Comparison of ENCODE assay signal across 1 cellular context in genomic region chr12:31682136-31682962, GRCh38.
TF ChIP-seq lines count a peak whose summit lies in the region.

No MANE protein-coding gene starts in this region.

TF ChIP-seq in K562, 482 proteins besides CTCF, POLR2A, EP300 and RAD21 (continued from another document and continues in another):
- TF ChIP-seq PRDM10 (IDR thresholded peaks at IDR 0.05; ENCODE audit: partially characterized antibody) (peak; percentile 31), STAG1 (CRISPR knock-in tag; IDR thresholded peaks at IDR 0.05; ENCODE audit: borderline replicate concordance) (peak; percentile 76; the same call in 1 of the 2 replicates), FOXA3 (CRISPR knock-in tag; conservative IDR thresholded peaks at IDR 0.05 in 1 of 2, IDR thresholded peaks at IDR 0.05 in 1 of 2) (no peak), ZNF280B (CRISPR knock-in tag; IDR thresholded peaks at IDR 0.05) (0 out of 2 replicates have a peak, but pooled peaks have one; percentile 58), BRD9 (IDR thresholded peaks at IDR 0.05; ENCODE audit: low read depth, partially characterized antibody) (no peak), FOXM1 (IDR thresholded peaks at IDR 0.05; ENCODE audit: low read depth) (peak; percentile 26; the same call in 1 of the 2 replicates), FOXM1 (CRISPR knock-in tag; IDR thresholded peaks at IDR 0.05; ENCODE audit: low read depth) (no peak), CTBP1 (IDR thresholded peaks at IDR 0.05; ENCODE audit: borderline replicate concordance) (peak; percentile 60; the same call in 1 of the 2 replicates), TEAD4 (IDR thresholded peaks at IDR 0.05; ENCODE audit: low read length) (peak; percentile 32; the same call in 1 of the 2 replicates), TEAD4 (CRISPR knock-in tag; IDR thresholded peaks at IDR 0.05; ENCODE audit: borderline replicate concordance) (no peak), RB1 (IDR thresholded peaks at IDR 0.05; ENCODE audit: low read depth) (peak; percentile 67; the same call in 1 of the 2 replicates), ZFP36 (IDR thresholded peaks at IDR 0.05; ENCODE audit: low read depth, low read length, partially characterized antibody) (peak; percentile 28), XRCC5 (IDR thresholded peaks at IDR 0.05; ENCODE audit: low read depth, low read length) (no peak), PKNOX1 (IDR thresholded peaks at IDR 0.05) (peak; percentile 41; the same call in 1 of the 2 replicates), ZNF592 (IDR thresholded peaks at IDR 0.05) (0 out of 2 replicates have a peak, but pooled peaks have one; percentile 31), CC2D1A (IDR thresholded peaks at IDR 0.05) (peak; percentile 81; the same call in 1 of the 2 replicates), ARID2 (IDR thresholded peaks at IDR 0.05) (peak; percentile 88), MLLT1 (IDR thresholded peaks at IDR 0.05) (peak in 1 of 2 experiments; percentile 61; a peak in 1 of 4 replicates), DEAF1 (CRISPR knock-in tag; IDR thresholded peaks at IDR 0.05) (peak; percentile 95), MITF (IDR thresholded peaks at IDR 0.05) (no peak), ZNF445 (CRISPR knock-in tag; IDR thresholded peaks at IDR 0.05; ENCODE audit: low read depth) (peak; percentile 59; the same call in 1 of the 2 replicates), HDAC6 (IDR thresholded peaks at IDR 0.05; ENCODE audit: low read depth, low read length) (no peak), VEZF1 (CRISPR knock-in tag; IDR thresholded peaks at IDR 0.05) (peak; percentile 43; the same call in 1 of the 2 replicates), SP2 (IDR thresholded peaks at IDR 0.05; ENCODE audit: extremely low read depth, low read depth, low read length, poor library complexity, severe bottlenecking) (no peak), ZNF436 (CRISPR knock-in tag; IDR thresholded peaks at IDR 0.05) (no peak), JUN (IDR thresholded peaks at IDR 0.05; ENCODE audit: borderline replicate concordance, low read depth, low read length) (peak; percentile 68), JUN (CRISPR knock-in tag; IDR thresholded peaks at IDR 0.05; ENCODE audit: borderline replicate concordance) (no peak), TBL1XR1 (IDR thresholded peaks at IDR 0.05; ENCODE audit: low read length in 2 of 2) (peak in 1 of 2 experiments; percentile 35; a peak in 1 of 4 replicates), ZNF24 (IDR thresholded peaks at IDR 0.05) (peak; percentile 49; the same call in 1 of the 2 replicates), RBM25 (IDR thresholded peaks at IDR 0.05; ENCODE audit: low read depth, low read length, severe bottlenecking) (no peak), SMAD4 (CRISPR knock-in tag; conservative IDR thresholded peaks at IDR 0.05) (0 out of 2 replicates have a peak, but pooled peaks have one; percentile 33), RHOXF2B (CRISPR knock-in tag; conservative IDR thresholded peaks at IDR 0.05) (no peak), SREBF2 (CRISPR knock-in tag; IDR thresholded peaks at IDR 0.05) (no peak), MEIS2 (IDR thresholded peaks at IDR 0.05; ENCODE audit: partially characterized antibody) (peak; percentile 51), MNT (conservative IDR thresholded peaks at IDR 0.05) (no peak), TRIM28 (IDR thresholded peaks at IDR 0.05) (peak; percentile 48; the same call in 1 of the 2 replicates), CREM (IDR thresholded peaks at IDR 0.05; ENCODE audit: low read depth) (peak; percentile 56; the same call in 1 of the 2 replicates), PHF21A (IDR thresholded peaks at IDR 0.05; ENCODE audit: borderline replicate concordance, low read depth) (0 out of 2 replicates have a peak, but pooled peaks have one; percentile 5), TCF3 (CRISPR knock-in tag; IDR thresholded peaks at IDR 0.05) (no peak), JUNB (CRISPR knock-in tag; conservative IDR thresholded peaks at IDR 0.05) (no peak)
